ENCODE assay signal across 9 cellular contexts in genomic region chr1:226626577-226626956, GRCh38.
DNase-seq lines count a peak whose midpoint lies in the region; ATAC-seq, FAIRE-seq and TF ChIP-seq lines count a peak whose summit lies in the region.
"Had no signal": no experiment of that assay in that cellular context is flagged by ENCODE, and none has a peak within 500 bp of the region (broad histone marks: within the 10 kb centered on the region; RNA-seq: fewer than 3 reads in every experiment).

No MANE protein-coding gene starts in this region.

- H3K4me3 ChIP-seq in breast epithelium: peak overlapping the region in 1 of 3 donors; percentile 4
- peak overlapping the region in 1 of 2 donors; percentile 6 for H3K4me3 ChIP-seq in kidney (ENCODE audit: low read length in 2 of 2)

- H3K4me3 Mint-ChIP-seq in activated B cell treated with CpG ODN at 0.5 μM for 24 hours: peak overlapping the region; percentile 55

- H3K36me3 Mint-ChIP-seq in activated B cell treated with CpG ODN at 0.5 μM for 24 hours (ENCODE audit: low read depth): peaks cover 23% of the 10 kb centered on the region

- H3K27me3 Mint-ChIP-seq in activated B cell treated with CpG ODN at 0.5 μM for 24 hours: no peaks in the 10 kb centered on the region

- H3K27ac Mint-ChIP-seq in activated B cell treated with CpG ODN at 0.5 μM for 24 hours: peak overlapping the region; percentile 59

- H3K9me3 Mint-ChIP-seq in activated B cell treated with CpG ODN at 0.5 μM for 24 hours: peaks cover 4% of the 10 kb centered on the region

- POLR2A ChIA-PET in activated B cell treated with CpG ODN at 0.5 μM for 24 hours (lab: Charles Lee): interaction anchor here (0.5 to 1.6 kb wide), 13 partner anchors 9 to 202 kb away, joined by 3 to 8 read pairs (median 4); no protein-coding TSS in a partner anchor

- peak; percentile 71 for DNase-seq in EH (ENCODE audit: low read depth)
- peak; percentile 57 for DNase-seq in M059J (ENCODE audit: low read depth)
- peak; percentile 68 for DNase-seq in activated B cell treated with CpG ODN at 0.5 μM for 24 hours
- peak; percentile 48 to 72 for DNase-seq in breast epithelium (ENCODE audit: low spot score in 2 of 2)
- DNase-seq in kidney: peak; percentile 88
- DNase-seq in stimulated activated CD4-positive, alpha-beta T cell treated with anti-CD3 and anti-CD28 coated beads, Interleukin-2, amount 100 ng/mL, for 24 hours: peak; percentile 85 to 87
- no peak for DNase-seq in NCI-H187 treated with DMSO at 0.1 percent for 48 hours (lab: John Stamatoyannopoulos, UW)

- FAIRE-seq in kidney (lab: Jason Lieb, UNC): no peak

- peak; percentile 76 for TF ChIP-seq CTCF in activated B cell treated with CpG ODN at 0.5 μM for 24 hours (IDR thresholded peaks at IDR 0.05)
- TF ChIP-seq CTCF in breast epithelium (IDR thresholded peaks at IDR 0.05): peak; percentile 82 to 96 (median 92)
- peak; percentile 87 for TF ChIP-seq CTCF in kidney (IDR thresholded peaks at IDR 0.05; ENCODE audit: borderline replicate concordance, extremely low read depth, insufficient read depth)

- H3K27ac ChIP-seq in breast epithelium: peak overlapping the region in 1 of 2 donors; percentile 49
- no peak overlapping the region for H3K27ac ChIP-seq in kidney (ENCODE audit: low read depth in 2 of 2, low read length in 2 of 2)
- H3K27ac ChIP-seq: epithelial cell of prostate had no signal

- CTCF ChIA-PET in activated B cell treated with CpG ODN at 0.5 μM for 24 hours (lab: Charles Lee): interaction anchor here (0.6 to 1.8 kb wide), 25 partner anchors 11 to 814 kb away, joined by 3 to 27 read pairs (median 3); partner anchors contain the start of gene PSEN2

- peaks cover 47% of the 10 kb centered on the region for H3K4me1 Mint-ChIP-seq in activated B cell treated with CpG ODN at 0.5 μM for 24 hours

- TF ChIP-seq POLR2A in breast epithelium (IDR thresholded peaks at IDR 0.05): no peak

- H3K27me3 ChIP-seq in breast epithelium: no peaks in the 10 kb centered on the region

- ATAC-seq in GM21723 (IDR thresholded peaks at IDR 0.05; ENCODE audit: unreplicated experiment): peak; percentile 86
- ATAC-seq in activated B cell treated with CpG ODN at 0.5 μM for 24 hours (ENCODE audit: low read depth): peak; percentile 93

- H3K4me1 ChIP-seq in breast epithelium (no peaks in the 10 kb centered on the region), kidney (ENCODE audit: control insufficient read depth in 1 of 2, insufficient read depth in 1 of 2, low read depth in 1 of 2, low read length in 2 of 2) (no peaks in the 10 kb centered on the region)

- H3K36me3 ChIP-seq in breast epithelium (no peaks in the 10 kb centered on the region), kidney (ENCODE audit: control insufficient read depth in 1 of 2, insufficient read depth in 2 of 2, low read length in 2 of 2) (no peaks in the 10 kb centered on the region)

- intact Hi-C loops in activated B cell treated with CpG ODN at 0.5 μM for 24 hours (cut with micrococcal nuclease): loop anchor here (1.0 to 5.0 kb wide), 7 partner anchors 61 to 916 kb away; partner anchors contain the start of gene COQ8A
- intact Hi-C loops in breast epithelium (cut with DNase I; ENCODE audit: low total_unique reads): no loop called here
- intact Hi-C loops in kidney (cut with DNase I): no loop called here

- H3K9ac ChIP-seq in kidney (ENCODE audit: low read length in 2 of 2): no peak overlapping the region

- H3K9me3 ChIP-seq in breast epithelium (no peaks in the 10 kb centered on the region), kidney (ENCODE audit: control insufficient read depth in 1 of 2, low read length in 2 of 2) (peaks cover 0 to 8% of the 10 kb centered on the region in 2 donors)
